ENCODE assay signal across 1 cellular context in genomic region chr18:49495480-49495879, GRCh38.
TF ChIP-seq lines count a peak whose summit lies in the region.

No MANE protein-coding gene starts in this region.

TF ChIP-seq in H1, 55 proteins besides CTCF, POLR2A, EP300 and RAD21:
- no peak for TF ChIP-seq TCF12 (IDR thresholded peaks at IDR 0.05; ENCODE audit: low read depth, low read length)
- no peak for TF ChIP-seq ASH2L (IDR thresholded peaks at IDR 0.05; ENCODE audit: low read length)
- TF ChIP-seq BRCA1 (IDR thresholded peaks at IDR 0.05; ENCODE audit: low read depth, low read length) = no peak
- TF ChIP-seq TAF7 (optimal IDR thresholded peaks at IDR 0.05; ENCODE audit: borderline replicate concordance, low read depth, low read length) = no peak
- TF ChIP-seq NANOG (IDR thresholded peaks at IDR 0.05; ENCODE audit: insufficient read depth, low read depth, low read length, poor library complexity, severe bottlenecking) = no peak
- TF ChIP-seq NRF1 (IDR thresholded peaks at IDR 0.05; ENCODE audit: low read depth, low read length) = no peak
- TF ChIP-seq CBX8 (IDR thresholded peaks at IDR 0.05; ENCODE audit: borderline replicate concordance, low read depth, low read length) = no peak
- TF ChIP-seq RNF2 (IDR thresholded peaks at IDR 0.05; ENCODE audit: borderline replicate concordance, low read depth, low read length, missing control alignments, poor library complexity, severe bottlenecking) = no peak
- TF ChIP-seq GTF2F1 (IDR thresholded peaks at IDR 0.05; ENCODE audit: borderline replicate concordance, low read depth, low read length) = no peak
- no peak for TF ChIP-seq BCL11A (IDR thresholded peaks at IDR 0.05; ENCODE audit: low read depth in 2 of 2, low read length in 2 of 2)
- TF ChIP-seq BACH1 (IDR thresholded peaks at IDR 0.05; ENCODE audit: low read length) = no peak
- no peak for TF ChIP-seq CBX5 (IDR thresholded peaks at IDR 0.05; ENCODE audit: low read depth, low read length)
- no peak for TF ChIP-seq CHD7 (IDR thresholded peaks at IDR 0.05; ENCODE audit: insufficient replicate concordance, low read length)
- no peak for TF ChIP-seq RXRA (IDR thresholded peaks at IDR 0.05; ENCODE audit: insufficient read depth, low read depth, low read length)
- no peak for TF ChIP-seq SIN3A (conservative IDR thresholded peaks at IDR 0.05 in 1 of 2, IDR thresholded peaks at IDR 0.05 in 1 of 2; ENCODE audit: low read depth in 1 of 2, low read length in 2 of 2)
- TF ChIP-seq E2F6 (IDR thresholded peaks at IDR 0.05) = no peak
- no peak for TF ChIP-seq MAX (IDR thresholded peaks at IDR 0.05)
- TF ChIP-seq KDM4A (IDR thresholded peaks at IDR 0.05; ENCODE audit: low read depth, low read length, severe bottlenecking) = no peak
- TF ChIP-seq SAP30 (IDR thresholded peaks at IDR 0.05; ENCODE audit: insufficient read depth, insufficient replicate concordance, low read length) = no peak
- no peak for TF ChIP-seq TEAD4 (IDR thresholded peaks at IDR 0.05; ENCODE audit: low read depth, low read length)
TF ChIP-seq in H1: peak in this region for 0.
